Comparison of ENCODE assay signal across 9 cellular contexts in genomic region chr3:54870423-54870822, GRCh38. TPM values are rescaled to one million over a fixed set of nuclear protein-coding genes. Genes with fewer than 3 reads are reported as not detected.
DNase-seq lines count a peak whose midpoint lies in the region; ATAC-seq and TF ChIP-seq lines count a peak whose summit lies in the region.
"Had no signal": no experiment of that assay in that cellular context is flagged by ENCODE, and none has a peak within 500 bp of the region (broad histone marks: within the 10 kb centered on the region; RNA-seq: fewer than 3 reads in every experiment).

No MANE protein-coding gene starts in this region.

- no peak overlapping the region for H3K18ac ChIP-seq in mesendoderm (ENCODE audit: low read length)

- H3K27me3 ChIP-seq in mesendoderm (ENCODE audit: insufficient read depth, low read length, poor library complexity): no peaks in the 10 kb centered on the region
- no peaks in the 10 kb centered on the region for H3K27me3 ChIP-seq in naive thymus-derived CD4-positive, alpha-beta T cell (ENCODE audit: control insufficient read depth in 2 of 2, insufficient read depth in 2 of 2, low read length in 2 of 2)

- POLR2A ChIA-PET in naive thymus-derived CD4-positive, alpha-beta T cell (lab: Charles Lee): no interaction called here

- CTCF ChIA-PET in naive thymus-derived CD4-positive, alpha-beta T cell (lab: Charles Lee): no interaction called here

- H3K27ac ChIP-seq in mesendoderm (ENCODE audit: low read depth, low read length): no peak overlapping the region
- H3K27ac ChIP-seq in naive thymus-derived CD4-positive, alpha-beta T cell (ENCODE audit: low read depth, low read length): no peak overlapping the region

- no peaks in the 10 kb centered on the region for H3K36me3 ChIP-seq in mesendoderm (ENCODE audit: control insufficient read depth, insufficient read depth, low read length)
- H3K36me3 ChIP-seq in naive thymus-derived CD4-positive, alpha-beta T cell (ENCODE audit: control insufficient read depth in 2 of 3, insufficient read depth in 3 of 3, low read length in 3 of 3): no peaks in the 10 kb centered on the region

- no peaks in the 10 kb centered on the region for H3K9me3 ChIP-seq in naive thymus-derived CD4-positive, alpha-beta T cell (ENCODE audit: control insufficient read depth in 2 of 3, low read length in 3 of 3)

- no peaks in the 10 kb centered on the region for H3K79me1 ChIP-seq in mesendoderm (ENCODE audit: low read length)

- H4K8ac ChIP-seq in mesendoderm (ENCODE audit: low read depth, low read length): no peak overlapping the region

- no peak overlapping the region for H4K5ac ChIP-seq in mesendoderm (ENCODE audit: low read length)

- H3K27me3 Mint-ChIP-seq in chondrocyte (ENCODE audit: low read depth): no peaks in the 10 kb centered on the region
- peaks cover 0 to 15% (median 0%) of the 10 kb centered on the region in 5 donors for H3K27me3 Mint-ChIP-seq in naive thymus-derived CD4-positive, alpha-beta T cell

- no peak overlapping the region for H2AK5ac ChIP-seq in mesendoderm (ENCODE audit: low read length)

- no peak overlapping the region for H3K4ac ChIP-seq in mesendoderm (ENCODE audit: low read depth, low read length)

- no peak overlapping the region for H3K4me3 Mint-ChIP-seq in chondrocyte (ENCODE audit: unreplicated experiment)
- H3K4me3 Mint-ChIP-seq in naive thymus-derived CD4-positive, alpha-beta T cell: no peak overlapping the region

- H3K9me3 Mint-ChIP-seq in chondrocyte (ENCODE audit: low read depth): no peaks in the 10 kb centered on the region
- H3K9me3 Mint-ChIP-seq in naive thymus-derived CD4-positive, alpha-beta T cell: peaks cover 0 to 21% (median 0%) of the 10 kb centered on the region in 11 donors

- no peaks in the 10 kb centered on the region for H3K36me3 Mint-ChIP-seq in chondrocyte (ENCODE audit: low read depth)
- peaks cover 0 to 3% (median 0%) of the 10 kb centered on the region in 5 donors for H3K36me3 Mint-ChIP-seq in naive thymus-derived CD4-positive, alpha-beta T cell

- no peak overlapping the region for H2BK5ac ChIP-seq in mesendoderm (ENCODE audit: low read length)

- H3K27ac Mint-ChIP-seq in chondrocyte (ENCODE audit: unreplicated experiment): no peak overlapping the region
- no peak overlapping the region for H3K27ac Mint-ChIP-seq in naive thymus-derived CD4-positive, alpha-beta T cell

- intact Hi-C loops in naive thymus-derived CD4-positive, alpha-beta T cell (cut with micrococcal nuclease): no loop called here

- no peaks in the 10 kb centered on the region for H3K79me2 ChIP-seq in mesendoderm (ENCODE audit: control insufficient read depth, insufficient read depth, low read length)

- no peak overlapping the region for H3K9ac ChIP-seq in mesendoderm (ENCODE audit: low read length)

- H3K4me1 Mint-ChIP-seq in chondrocyte (ENCODE audit: low read depth): peaks cover 22% of the 10 kb centered on the region
- H3K4me1 Mint-ChIP-seq in naive thymus-derived CD4-positive, alpha-beta T cell: no peaks in the 10 kb centered on the region

- TF ChIP-seq CTCF in chondrocyte (IDR thresholded peaks at IDR 0.05): peak; percentile 89

- no peak overlapping the region for H3K56ac ChIP-seq in mesendoderm (ENCODE audit: low read length)

- H3K4me3 ChIP-seq in mesendoderm (ENCODE audit: low read length): no peak overlapping the region
- no peak overlapping the region for H3K4me3 ChIP-seq in naive thymus-derived CD4-positive, alpha-beta T cell (ENCODE audit: low read length)

- no peak overlapping the region for H3K4me2 ChIP-seq in mesendoderm (ENCODE audit: low read length)

- WGBS in mesendoderm (ENCODE audit: extremely low coverage, insufficient coverage, low lambda C conversion rate): no CpG with 5 or more reads among the region's 7 CpGs

- DNase-seq in GM03348 (ENCODE audit: low spot score) (peak; percentile 91), NCI-H526 (lab: John Stamatoyannopoulos, UW) (peak; percentile 32 to 50), chondrocyte (ENCODE audit: low spot score) (no peak), mesendoderm (peak; percentile 57), cerebellar nuclear complex (lab: John Stamatoyannopoulos, UW) (no peak)
- DNase-seq in naive thymus-derived CD4-positive, alpha-beta T cell: no peak

- H3K4me1 ChIP-seq in mesendoderm (ENCODE audit: control insufficient read depth, low read depth, low read length): peaks cover 3% of the 10 kb centered on the region
- no peaks in the 10 kb centered on the region for H3K4me1 ChIP-seq in naive thymus-derived CD4-positive, alpha-beta T cell (ENCODE audit: control insufficient read depth in 2 of 2, insufficient read depth in 2 of 2, low read length in 2 of 2)

- no peak for ATAC-seq in naive thymus-derived CD4-positive, alpha-beta T cell
- no peak for ATAC-seq in GM19452 (IDR thresholded peaks at IDR 0.05; ENCODE audit: unreplicated experiment)
- no peak for ATAC-seq in activated CD4-positive, CD25-positive, alpha-beta regulatory T cell treated with anti-CD3 and anti-CD28 coated beads, Interleukin-2, amount 50 U/mL, for 24 hours

- no peak overlapping the region for H3K23ac ChIP-seq in mesendoderm (ENCODE audit: low read length)

- no peak overlapping the region for H2BK120ac ChIP-seq in mesendoderm (ENCODE audit: low read depth, low read length)

- H2BK15ac ChIP-seq in mesendoderm (replicated peaks; ENCODE audit: low read depth): no peak overlapping the region

RNA-seq across cellular contexts. Expression of gene LRTM1, which starts 57.4 kb away (rescaled TPM):
- not detected in 3 replicates for total RNA-seq in chondrocyte
- polyA plus RNA-seq in mesendoderm (2013, experiment 1 of 2): not detected
- not detected for polyA plus RNA-seq in mesendoderm (2013, experiment 2 of 2)
- not detected for total RNA-seq in naive thymus-derived CD4-positive, alpha-beta T cell
- not detected for polyA plus RNA-seq in naive thymus-derived CD4-positive, alpha-beta T cell
- total RNA-seq: glomerular endothelial cell had no signal

Comparison
In these comparisons a context has a peak if more than half of its experiments do, and no peak if none do; other contexts are left out.
1. DNase-seq: peak in GM03348 (single experiment), NCI-H526 (2 of 2) and mesendoderm (single experiment); none in chondrocyte (single experiment), naive thymus-derived CD4-positive, alpha-beta T cell (0 of 9) and cerebellar nuclear complex (0 of 2).